ENCODE assay signal across 28 cellular contexts in the genomic region with DNA sequence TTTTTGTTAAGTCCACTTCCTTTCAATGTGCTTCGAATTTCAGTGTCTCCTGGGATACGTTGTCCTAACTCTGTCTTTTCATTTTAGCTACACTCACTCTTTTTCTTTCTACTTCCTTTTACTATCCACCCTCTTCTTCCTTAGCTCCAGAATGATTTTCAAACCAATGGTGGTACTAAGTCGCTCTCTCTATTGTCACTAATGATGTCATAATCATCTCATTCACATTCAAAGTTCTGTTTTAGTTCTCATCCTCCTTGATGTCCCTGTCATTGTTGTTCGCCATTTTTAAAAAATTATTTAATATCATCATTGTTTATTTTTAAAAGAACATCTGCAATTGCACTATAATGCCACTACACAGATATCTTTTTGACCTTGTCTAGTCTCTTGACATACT. TPM values are rescaled to one million over a fixed set of nuclear protein-coding genes. Genes with fewer than 3 reads are reported as not detected.
"Had no signal": no experiment of that assay in that cellular context is flagged by ENCODE, and none has a peak within 500 bp of the region (broad histone marks: within the 10 kb centered on the region; RNA-seq: fewer than 3 reads in every experiment).

No MANE protein-coding gene starts in this region.

- H3K79me2 ChIP-seq: parathyroid adenoma had no signal

- H3K9ac ChIP-seq: parathyroid adenoma had no signal

- DNase-seq: hypothalamus; immature natural killer cell; kidney; left colon; left lung; lower lobe of right lung; mammary epithelial cell; mesenchymal stem cell; naive thymus-derived CD8-positive, alpha-beta T cell; occipital lobe; psoas muscle; stimulated activated CD4-positive, alpha-beta T cell treated with anti-CD3 and anti-CD28 coated beads, Interleukin-12 subunit alpha, Interleukin-12 subunit beta, amount 100 ng/mL, for 4 hours; stimulated activated CD4-positive, alpha-beta T cell treated with anti-CD3 and anti-CD28 coated beads, Interleukin-15, amount 100 ng/mL, for 24 hours; stimulated activated CD4-positive, alpha-beta T cell treated with anti-CD3 and anti-CD28 coated beads, Interleukin-2, amount 100 ng/mL, for 24 hours; stimulated activated CD4-positive, alpha-beta T cell treated with anti-CD3 and anti-CD28 coated beads, Interleukin-4, amount 100 ng/mL, for 1 hour; stimulated activated naive B cell treated with anti-CD40 and anti-IgM and Interleukin-4, amounts not matched to agents 10 μg/mL and 1 μg/mL and 100 μg/mL, for 72 hours; stimulated activated naive CD8-positive, alpha-beta T cell treated with anti-CD3 and anti-CD28 coated beads, Interleukin-15, Interleukin-2, amounts not matched to agents 100 U/mL and 50 U/mL, for 24 hours; stomach; testis; thyroid gland; transverse colon; upper lobe of left lung had no signal

- ATAC-seq: left colon; left lung; lower lobe of right lung; naive thymus-derived CD8-positive, alpha-beta T cell; psoas muscle; sciatic nerve; stimulated activated naive B cell treated with anti-CD40 and anti-IgM and Interleukin-4, amounts not matched to agents 10 μg/mL and 1 μg/mL and 100 μg/mL, for 72 hours; stimulated activated naive CD8-positive, alpha-beta T cell treated with anti-CD3 and anti-CD28 coated beads, Interleukin-15, Interleukin-2, amounts not matched to agents 100 U/mL and 50 U/mL, for 24 hours had no signal

- H3K4me1 ChIP-seq: parathyroid adenoma, testis had no signal

- FAIRE-seq: islet of Langerhans, kidney had no signal

- H3K27ac ChIP-seq: left lung, lower lobe of right lung, neutrophil, parathyroid adenoma, psoas muscle, skin epidermis, stomach, testis, thyroid gland, transverse colon, upper lobe of left lung, vagina had no signal

- H3K4me3 ChIP-seq: left lung, lower lobe of right lung, psoas muscle, skin epidermis, stomach, testis, thyroid gland, transverse colon, upper lobe of left lung, vagina had no signal

- H3K27me3 ChIP-seq: left lung, stomach, testis, thyroid gland, transverse colon, upper lobe of left lung, vagina had no signal

- H2AFZ ChIP-seq: parathyroid adenoma had no signal

- H3K36me3 ChIP-seq: left lung, lower lobe of right lung, neutrophil, stomach, thyroid gland, transverse colon, upper lobe of left lung, vagina had no signal

- H3K9me3 ChIP-seq: left lung, lower lobe of right lung, neutrophil, psoas muscle, stomach, testis, thyroid gland, transverse colon, upper lobe of left lung, vagina had no signal

RNA-seq across cellular contexts. Expression of a gene that starts 47.3 kb away (rescaled TPM):
- total RNA-seq: naive thymus-derived CD8-positive, alpha-beta T cell; occipital lobe had no signal
- polyA plus RNA-seq: naive thymus-derived CD8-positive, alpha-beta T cell had no signal
